In genomic region chr7:107953924-107954303, GRCh38 we compare ENCODE assay signal across 21 cellular contexts. TPM values are rescaled to one million over a fixed set of nuclear protein-coding genes. Genes with fewer than 3 reads are reported as not detected.
A peak's percentile ranks its signal among the peaks of the same experiment; 100 is the strongest.
DNase-seq lines count a peak whose midpoint lies in the region; ATAC-seq, FAIRE-seq and TF ChIP-seq lines count a peak whose summit lies in the region.
"Had no signal": no experiment of that assay in that cellular context is flagged by ENCODE, and none has a peak within 500 bp of the region (broad histone marks: within the 10 kb centered on the region; RNA-seq: fewer than 3 reads in every experiment).

No MANE protein-coding gene starts in this region.

- H3F3A ChIP-seq in smooth muscle cell (ENCODE audit: low read depth): peaks cover 24% of the 10 kb centered on the region

- H3K36me3 ChIP-seq in smooth muscle cell (ENCODE audit: low read depth): peaks cover 27% of the 10 kb centered on the region
- H3K36me3 ChIP-seq in A673 (ENCODE audit: insufficient read depth, low read length, poor library complexity, severe bottlenecking): peaks cover 90% of the 10 kb centered on the region
- H3K36me3 ChIP-seq in right atrium auricular region: peaks cover 58% of the 10 kb centered on the region

- H3K9me3 ChIP-seq in smooth muscle cell (replicated peaks; ENCODE audit: low read depth): no peaks in the 10 kb centered on the region
- no peaks in the 10 kb centered on the region for H3K9me3 ChIP-seq in A673 (ENCODE audit: low read depth, low read length, poor library complexity, severe bottlenecking)
- no peaks in the 10 kb centered on the region for H3K9me3 ChIP-seq in right atrium auricular region

- peak; percentile 76 for ATAC-seq in left lobe of liver
- ATAC-seq: activated naive CD4-positive, alpha-beta T cell treated with anti-CD3 and anti-CD28 coated beads, Interleukin-2, amount 50 U/mL, for 72 hours; GM12878; sciatic nerve had no signal

- CTCF ChIA-PET in A673 (lab: Charles Lee): no interaction called here

- H3K4me2 ChIP-seq in smooth muscle cell: no peak overlapping the region
- H3K4me2 ChIP-seq: KMS-11 had no signal

- H3K27ac ChIP-seq in smooth muscle cell (ENCODE audit: low read depth) (peak overlapping the region; percentile 37), A673 (ENCODE audit: low read depth, low read length, poor library complexity, severe bottlenecking) (no peak overlapping the region), right atrium auricular region (no peak overlapping the region)
- H3K27ac ChIP-seq: KMS-11 had no signal

- TF ChIP-seq CTCF in smooth muscle cell (IDR thresholded peaks at IDR 0.05; ENCODE audit: borderline replicate concordance, insufficient read depth, poor library complexity, severe bottlenecking) (no peak), A673 (conservative IDR thresholded peaks at IDR 0.05; ENCODE audit: low read depth, low read length) (no peak), right atrium auricular region (IDR thresholded peaks at IDR 0.05) (no peak)

- H3K4me1 ChIP-seq in smooth muscle cell (ENCODE audit: low read depth) (peaks cover 25% of the 10 kb centered on the region), A673 (ENCODE audit: insufficient read depth, low read length, poor library complexity, severe bottlenecking) (peaks cover 14% of the 10 kb centered on the region), right atrium auricular region (peaks cover 0 to 7% of the 10 kb centered on the region in 2 donors)

- DNase-seq in MV-4-11 (lab: John Stamatoyannopoulos, UW): peak; percentile 53
- DNase-seq in amniotic epithelial cell (ENCODE audit: low read depth): peak; percentile 78
- peak; percentile 55 for DNase-seq in left lobe of liver (ENCODE audit: low spot score)
- no peak for DNase-seq in smooth muscle cell (lab: John Stamatoyannopoulos, UW; ENCODE audit: unreplicated experiment)
- no peak for DNase-seq in urothelium cell line (ENCODE audit: low spot score)
- no peak for DNase-seq in A673 (ENCODE audit: low spot score)
- DNase-seq in right atrium auricular region (ENCODE audit: low spot score): no peak
- DNase-seq in germinal center (ENCODE audit: low spot score): no peak
- DNase-seq: activated CD4-positive, alpha-beta T cell treated with anti-CD3 and anti-CD28 coated beads, Interleukin-2, amount 50 U/mL, for 48 hours; activated T-cell treated with anti-CD3 and anti-CD28 coated beads, Interleukin-2, amount 50 U/mL, for 24 hours; COR-L47; GDM1; midbrain; NCI-H1436 treated with DMSO at 0.1 percent for 48 hours; NCI-H82; RPMI8226; substantia nigra had no signal

- 63% methylated on average over 2 of the region's 2 CpGs for WGBS in smooth muscle cell (ENCODE audit: low lambda C conversion rate)

- no TSS peak for BruUV-seq in A673 (replicated peaks; lab: Mats Ljungman, UMichigan)

- intact Hi-C loops in A673 (cut with micrococcal nuclease; ENCODE audit: unreplicated experiment): no loop called here

- no peak overlapping the region for H2AFZ ChIP-seq in smooth muscle cell (ENCODE audit: low read depth)

- H3K79me2 ChIP-seq in smooth muscle cell (ENCODE audit: low read depth): peaks cover 7% of the 10 kb centered on the region

- H4K20me1 ChIP-seq in smooth muscle cell (ENCODE audit: low read depth): peaks cover 23% of the 10 kb centered on the region

- H3K4me3 ChIP-seq in smooth muscle cell: no peak overlapping the region
- H3K4me3 ChIP-seq in A673 (ENCODE audit: low read depth, low read length, poor library complexity, severe bottlenecking): no peak overlapping the region
- H3K4me3 ChIP-seq in right atrium auricular region: no peak overlapping the region
- H3K4me3 ChIP-seq: GM12878 had no signal

- no peak for FAIRE-seq in urothelium cell line (lab: Jason Lieb, UNC)
- FAIRE-seq: GM12878 had no signal

- POLR2A ChIA-PET in A673 (lab: Charles Lee; ENCODE audit: low non-redundant PET): no interaction called here

- no peaks in the 10 kb centered on the region for H3K27me3 ChIP-seq in smooth muscle cell (ENCODE audit: low read depth)
- no peaks in the 10 kb centered on the region for H3K27me3 ChIP-seq in A673 (replicated peaks; ENCODE audit: insufficient read depth, low read depth, low read length, poor library complexity)
- no peaks in the 10 kb centered on the region for H3K27me3 ChIP-seq in right atrium auricular region

- no peak overlapping the region for H3K9ac ChIP-seq in smooth muscle cell (ENCODE audit: low read depth)
- H3K9ac ChIP-seq: KMS-11 had no signal

RNA-seq across cellular contexts. Expression of gene LAMB1, which starts 49.0 kb away (rescaled TPM):
- total RNA-seq in left lobe of liver (29.1 TPM), smooth muscle cell (244 and 306 TPM in 2 replicates), A673 (2021) (162 and 169 TPM in 2 replicates), right atrium auricular region (10 to 100 TPM; 52.2 to 60.7 TPM)
- 191 and 246 TPM in 2 replicates for polyA plus RNA-seq in smooth muscle cell

Comparison
In these comparisons a context has a peak if more than half of its experiments do, and no peak if none do; other contexts are left out.
1. DNase-seq: peak in MV-4-11 (single experiment), amniotic epithelial cell (single experiment) and left lobe of liver (single experiment); none in smooth muscle cell (single experiment), urothelium cell line (single experiment), A673 (single experiment), right atrium auricular region (single experiment) and germinal center (single experiment).